In the genomic region with DNA sequence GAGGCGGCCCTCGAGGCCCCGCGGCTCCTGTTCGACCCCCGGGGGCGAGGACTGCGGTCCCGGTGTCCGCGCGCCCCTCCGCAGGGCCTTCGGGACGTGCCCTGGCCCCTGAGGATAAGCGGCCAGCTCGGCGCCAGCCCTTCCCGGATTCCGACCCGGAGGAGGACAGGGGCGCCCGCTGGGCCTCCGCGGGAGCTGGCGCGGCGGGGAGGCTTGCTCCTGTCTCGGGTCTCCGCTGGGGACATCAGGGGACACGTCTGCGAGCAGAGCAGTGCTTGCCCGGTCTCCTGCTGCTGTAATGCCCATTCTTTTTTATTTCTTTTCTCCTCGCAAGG, we compare ENCODE assay signal across 8 cellular contexts. TPM values are rescaled to one million over a fixed set of nuclear protein-coding genes. Genes with fewer than 3 reads are reported as not detected.
DNase-seq lines count a peak whose midpoint lies in the region; ATAC-seq and TF ChIP-seq lines count a peak whose summit lies in the region.

No MANE protein-coding gene starts in this region.

- H3K27ac ChIP-seq in left ventricle myocardium inferior (replicated peaks) = peak overlapping the region; percentile 100

- ATAC-seq in HG02943 (IDR thresholded peaks at IDR 0.05; ENCODE audit: low read depth, unreplicated experiment) = peak; percentile 31
- peak; percentile 56 for ATAC-seq in sciatic nerve

- H3K36me3 ChIP-seq in NT2/D1 (ENCODE audit: insufficient read depth, insufficient read length, low read length) (no peaks in the 10 kb centered on the region), left ventricle myocardium inferior (no peaks in the 10 kb centered on the region)

- intact Hi-C loops in left ventricle myocardium inferior (cut with micrococcal nuclease) (no loop called here), sciatic nerve (cut with DNase I) (no loop called here)

- H3K27me3 ChIP-seq in NT2/D1 (ENCODE audit: insufficient read depth, insufficient read length) = no peaks in the 10 kb centered on the region
- H3K27me3 ChIP-seq in left ventricle myocardium inferior (ENCODE audit: low read depth) = no peaks in the 10 kb centered on the region

- H3K4me1 ChIP-seq in NT2/D1 (ENCODE audit: insufficient read depth, insufficient read length) = peaks cover 2% of the 10 kb centered on the region
- peaks cover 50% of the 10 kb centered on the region for H3K4me1 ChIP-seq in left ventricle myocardium inferior

- TF ChIP-seq CTCF in left ventricle myocardium inferior (IDR thresholded peaks at IDR 0.05; ENCODE audit: borderline replicate concordance) = no peak

- H3K9ac ChIP-seq in NT2/D1 (ENCODE audit: insufficient read length, low read depth) = peak overlapping the region; percentile 70

- H3K4me3 ChIP-seq in NT2/D1 (ENCODE audit: insufficient read length, low read depth) (peak overlapping the region; percentile 61), left ventricle myocardium inferior (peak overlapping the region; percentile 78)

- DNase-seq in SHP77 (lab: John Stamatoyannopoulos, UW) (peak; percentile 24 to 36), SHP77 treated with DMSO at 0.1 percent for 48 hours (lab: John Stamatoyannopoulos, UW) (no peak), NT2/D1 (ENCODE audit: low read depth, low spot score) (no peak), left ventricle myocardium inferior (peak; percentile 40), sciatic nerve (ENCODE audit: low spot score) (peak; percentile 73), CD1c-positive myeloid dendritic cell (ENCODE audit: extremely low spot score) (no peak)
- peak; percentile 46 for DNase-seq in activated naive CD4-positive, alpha-beta T cell treated with anti-CD3 and anti-CD28 coated beads, Interleukin-2, amount 50 U/mL, for 16 hours

- peaks cover 33% of the 10 kb centered on the region; the same call in 1 of the 2 replicates for H3K9me3 ChIP-seq in NT2/D1 (ENCODE audit: insufficient read depth, low read length)
- H3K9me3 ChIP-seq in left ventricle myocardium inferior (replicated peaks) = no peaks in the 10 kb centered on the region

RNA-seq across cellular contexts. Expression of a gene that starts 0.8 kb away (rescaled TPM):
- 19.5 TPM for total RNA-seq in left ventricle myocardium inferior
- 5.9 TPM for total RNA-seq in sciatic nerve

RNA-seq across cellular contexts. Expression of a gene that starts 38.9 kb away (rescaled TPM):
- 78.8 TPM for total RNA-seq in left ventricle myocardium inferior
- 52.4 TPM for total RNA-seq in sciatic nerve

Comparison
In these comparisons a context has a peak if more than half of its experiments do, and no peak if none do; other contexts are left out.
1. DNase-seq: peak in SHP77 (2 of 2), activated naive CD4-positive, alpha-beta T cell treated with anti-CD3 and anti-CD28 coated beads, Interleukin-2, amount 50 U/mL, for 16 hours (single experiment), left ventricle myocardium inferior (single experiment) and sciatic nerve (single experiment); none in SHP77 treated with DMSO at 0.1 percent for 48 hours (single experiment), NT2/D1 (single experiment) and CD1c-positive myeloid dendritic cell (single experiment).